ENCODE assay signal across 1 cellular context in the genomic region with DNA sequence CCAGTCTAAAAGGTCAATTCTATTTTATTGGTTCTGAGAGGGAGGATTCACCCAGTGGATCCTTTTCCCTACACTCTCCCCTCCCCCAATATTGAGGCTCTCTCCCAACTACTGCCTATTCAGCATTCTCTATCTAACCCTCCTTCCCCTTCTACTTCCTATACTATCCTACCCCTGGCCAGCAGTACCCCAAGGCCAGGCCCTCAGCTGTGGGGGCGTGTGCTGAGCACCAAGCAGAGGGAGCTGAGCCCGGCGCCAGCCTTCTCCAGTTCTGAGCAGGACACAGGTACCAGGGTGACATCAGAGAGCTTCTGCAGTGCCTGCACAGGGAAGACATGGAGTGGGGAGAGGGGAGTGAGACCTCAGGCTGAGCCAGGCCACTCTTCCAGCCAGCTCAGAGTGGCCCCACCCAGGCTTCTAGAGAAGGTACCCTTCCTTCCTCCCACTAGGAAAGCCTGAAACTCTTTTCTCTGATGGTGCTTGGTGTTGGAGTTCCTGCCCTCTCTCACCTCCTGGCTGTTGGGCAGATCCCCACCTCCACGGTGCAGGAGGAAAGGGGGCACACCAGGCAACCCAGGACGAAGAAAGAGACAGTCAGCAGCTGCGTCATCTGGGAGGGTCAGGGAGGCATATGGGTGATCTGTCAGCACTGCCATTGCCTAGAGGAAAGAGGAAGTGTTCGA.
TF ChIP-seq lines count a peak whose summit lies in the region.

No MANE protein-coding gene starts in this region.

TF ChIP-seq in K562, 482 proteins besides CTCF, POLR2A, EP300 and RAD21 (continued from another document and continues in another):
- TF ChIP-seq MEF2D (tag; conservative IDR thresholded peaks at IDR 0.05; ENCODE audit: low read depth) (no peak), MCM3 (IDR thresholded peaks at IDR 0.05) (no peak), NFRKB (IDR thresholded peaks at IDR 0.05; ENCODE audit: low read depth) (no peak), ZBED1 (IDR thresholded peaks at IDR 0.05) (peak; percentile 62; the same call in 1 of the 2 replicates), ZNF76 (CRISPR knock-in tag; IDR thresholded peaks at IDR 0.05; ENCODE audit: borderline replicate concordance) (no peak), ZNF239 (CRISPR knock-in tag; IDR thresholded peaks at IDR 0.05) (peak; percentile 2; the same call in 1 of the 2 replicates), ZBTB7A (IDR thresholded peaks at IDR 0.05; ENCODE audit: borderline replicate concordance, control insufficient read depth, low read depth, low read length) (peak; percentile 55; the same call in 1 of the 2 replicates), KLF1 (tag; IDR thresholded peaks at IDR 0.05) (no peak), ELF1 (tag; IDR thresholded peaks at IDR 0.05) (no peak), MYC (IDR thresholded peaks at IDR 0.05; ENCODE audit: low read depth, low read length) (no peak), MYC (CRISPR knock-in tag; IDR thresholded peaks at IDR 0.05; ENCODE audit: borderline replicate concordance, low read depth) (peak; percentile 66; the same call in 1 of the 2 replicates), RBFOX2 (IDR thresholded peaks at IDR 0.05; ENCODE audit: low read depth, low read length) (no peak), NR1H2 (CRISPR knock-in tag; IDR thresholded peaks at IDR 0.05) (no peak), ZNF184 (CRISPR knock-in tag; IDR thresholded peaks at IDR 0.05) (no peak), ZNF354B (CRISPR knock-in tag; IDR thresholded peaks at IDR 0.05) (no peak), YY1 (IDR thresholded peaks at IDR 0.05; ENCODE audit: borderline replicate concordance in 1 of 3, control insufficient read depth in 1 of 3, extremely low read depth in 1 of 3, insufficient read depth in 3 of 3, insufficient read length in 1 of 3, insufficient replicate concordance in 2 of 3, low read depth in 1 of 3, low read length in 2 of 3) (peak in 1 of 3 experiments; percentile 48), CHD4 (IDR thresholded peaks at IDR 0.05; ENCODE audit: insufficient read depth, insufficient replicate concordance, low read depth, low read length, poor library complexity, severe bottlenecking) (no peak), ZC3H11A (IDR thresholded peaks at IDR 0.05; ENCODE audit: low read depth, low read length) (no peak), ZNF764 (CRISPR knock-in tag; IDR thresholded peaks at IDR 0.05; ENCODE audit: low read depth) (0 out of 2 replicates have a peak, but pooled peaks have one; percentile 47), SMAD2 (IDR thresholded peaks at IDR 0.05; ENCODE audit: low read depth, low read length) (no peak)
- TF ChIP-seq, protein P1, sequence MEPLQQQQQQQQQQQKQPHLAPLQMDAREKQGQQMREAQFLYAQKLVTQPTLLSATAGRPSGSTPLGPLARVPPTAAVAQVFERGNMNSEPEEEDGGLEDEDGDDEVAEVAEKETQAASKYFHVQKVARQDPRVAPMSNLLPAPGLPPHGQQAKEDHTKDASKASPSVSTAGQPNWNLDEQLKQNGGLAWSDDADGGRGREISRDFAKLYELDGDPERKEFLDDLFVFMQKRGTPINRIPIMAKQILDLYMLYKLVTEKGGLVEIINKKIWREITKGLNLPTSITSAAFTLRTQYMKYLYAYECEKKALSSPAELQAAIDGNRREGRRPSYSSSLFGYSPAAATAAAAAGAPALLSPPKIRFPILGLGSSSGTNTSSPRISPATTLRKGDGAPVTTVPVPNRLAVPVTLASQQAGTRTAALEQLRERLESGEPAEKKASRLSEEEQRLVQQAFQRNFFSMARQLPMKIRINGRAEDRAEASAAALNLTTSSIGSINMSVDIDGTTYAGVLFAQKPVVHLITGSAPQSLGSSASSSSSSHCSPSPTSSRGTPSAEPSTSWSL (CRISPR knock-in tag; IDR thresholded peaks at IDR 0.05; ENCODE audit: borderline replicate concordance) = no peak
- TF ChIP-seq, protein P2, sequence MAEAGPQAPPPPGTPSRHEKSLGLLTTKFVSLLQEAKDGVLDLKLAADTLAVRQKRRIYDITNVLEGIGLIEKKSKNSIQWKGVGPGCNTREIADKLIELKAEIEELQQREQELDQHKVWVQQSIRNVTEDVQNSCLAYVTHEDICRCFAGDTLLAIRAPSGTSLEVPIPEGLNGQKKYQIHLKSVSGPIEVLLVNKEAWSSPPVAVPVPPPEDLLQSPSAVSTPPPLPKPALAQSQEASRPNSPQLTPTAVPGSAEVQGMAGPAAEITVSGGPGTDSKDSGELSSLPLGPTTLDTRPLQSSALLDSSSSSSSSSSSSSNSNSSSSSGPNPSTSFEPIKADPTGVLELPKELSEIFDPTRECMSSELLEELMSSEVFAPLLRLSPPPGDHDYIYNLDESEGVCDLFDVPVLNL (CRISPR knock-in tag; IDR thresholded peaks at IDR 0.05; ENCODE audit: low read depth) = 0 out of 2 replicates have a peak, but pooled peaks have one; percentile 40
- TF ChIP-seq, protein P3, sequence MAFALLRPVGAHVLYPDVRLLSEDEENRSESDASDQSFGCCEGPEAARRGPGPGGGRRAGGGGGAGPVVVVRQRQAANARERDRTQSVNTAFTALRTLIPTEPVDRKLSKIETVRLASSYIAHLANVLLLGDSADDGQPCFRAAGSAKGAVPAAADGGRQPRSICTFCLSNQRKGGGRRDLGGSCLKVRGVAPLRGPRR (CRISPR knock-in tag; IDR thresholded peaks at IDR 0.05) = no peak
- TF ChIP-seq, protein P4, sequence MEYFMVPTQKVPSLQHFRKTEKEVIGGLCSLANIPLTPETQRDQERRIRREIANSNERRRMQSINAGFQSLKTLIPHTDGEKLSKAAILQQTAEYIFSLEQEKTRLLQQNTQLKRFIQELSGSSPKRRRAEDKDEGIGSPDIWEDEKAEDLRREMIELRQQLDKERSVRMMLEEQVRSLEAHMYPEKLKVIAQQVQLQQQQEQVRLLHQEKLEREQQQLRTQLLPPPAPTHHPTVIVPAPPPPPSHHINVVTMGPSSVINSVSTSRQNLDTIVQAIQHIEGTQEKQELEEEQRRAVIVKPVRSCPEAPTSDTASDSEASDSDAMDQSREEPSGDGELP (CRISPR knock-in tag; IDR thresholded peaks at IDR 0.05; ENCODE audit: borderline replicate concordance) = no peak
- TF ChIP-seq, protein P5, sequence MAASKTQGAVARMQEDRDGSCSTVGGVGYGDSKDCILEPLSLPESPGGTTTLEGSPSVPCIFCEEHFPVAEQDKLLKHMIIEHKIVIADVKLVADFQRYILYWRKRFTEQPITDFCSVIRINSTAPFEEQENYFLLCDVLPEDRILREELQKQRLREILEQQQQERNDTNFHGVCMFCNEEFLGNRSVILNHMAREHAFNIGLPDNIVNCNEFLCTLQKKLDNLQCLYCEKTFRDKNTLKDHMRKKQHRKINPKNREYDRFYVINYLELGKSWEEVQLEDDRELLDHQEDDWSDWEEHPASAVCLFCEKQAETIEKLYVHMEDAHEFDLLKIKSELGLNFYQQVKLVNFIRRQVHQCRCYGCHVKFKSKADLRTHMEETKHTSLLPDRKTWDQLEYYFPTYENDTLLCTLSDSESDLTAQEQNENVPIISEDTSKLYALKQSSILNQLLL (CRISPR knock-in tag; IDR thresholded peaks at IDR 0.05; ENCODE audit: borderline replicate concordance) = no peak
- TF ChIP-seq, protein P6, sequence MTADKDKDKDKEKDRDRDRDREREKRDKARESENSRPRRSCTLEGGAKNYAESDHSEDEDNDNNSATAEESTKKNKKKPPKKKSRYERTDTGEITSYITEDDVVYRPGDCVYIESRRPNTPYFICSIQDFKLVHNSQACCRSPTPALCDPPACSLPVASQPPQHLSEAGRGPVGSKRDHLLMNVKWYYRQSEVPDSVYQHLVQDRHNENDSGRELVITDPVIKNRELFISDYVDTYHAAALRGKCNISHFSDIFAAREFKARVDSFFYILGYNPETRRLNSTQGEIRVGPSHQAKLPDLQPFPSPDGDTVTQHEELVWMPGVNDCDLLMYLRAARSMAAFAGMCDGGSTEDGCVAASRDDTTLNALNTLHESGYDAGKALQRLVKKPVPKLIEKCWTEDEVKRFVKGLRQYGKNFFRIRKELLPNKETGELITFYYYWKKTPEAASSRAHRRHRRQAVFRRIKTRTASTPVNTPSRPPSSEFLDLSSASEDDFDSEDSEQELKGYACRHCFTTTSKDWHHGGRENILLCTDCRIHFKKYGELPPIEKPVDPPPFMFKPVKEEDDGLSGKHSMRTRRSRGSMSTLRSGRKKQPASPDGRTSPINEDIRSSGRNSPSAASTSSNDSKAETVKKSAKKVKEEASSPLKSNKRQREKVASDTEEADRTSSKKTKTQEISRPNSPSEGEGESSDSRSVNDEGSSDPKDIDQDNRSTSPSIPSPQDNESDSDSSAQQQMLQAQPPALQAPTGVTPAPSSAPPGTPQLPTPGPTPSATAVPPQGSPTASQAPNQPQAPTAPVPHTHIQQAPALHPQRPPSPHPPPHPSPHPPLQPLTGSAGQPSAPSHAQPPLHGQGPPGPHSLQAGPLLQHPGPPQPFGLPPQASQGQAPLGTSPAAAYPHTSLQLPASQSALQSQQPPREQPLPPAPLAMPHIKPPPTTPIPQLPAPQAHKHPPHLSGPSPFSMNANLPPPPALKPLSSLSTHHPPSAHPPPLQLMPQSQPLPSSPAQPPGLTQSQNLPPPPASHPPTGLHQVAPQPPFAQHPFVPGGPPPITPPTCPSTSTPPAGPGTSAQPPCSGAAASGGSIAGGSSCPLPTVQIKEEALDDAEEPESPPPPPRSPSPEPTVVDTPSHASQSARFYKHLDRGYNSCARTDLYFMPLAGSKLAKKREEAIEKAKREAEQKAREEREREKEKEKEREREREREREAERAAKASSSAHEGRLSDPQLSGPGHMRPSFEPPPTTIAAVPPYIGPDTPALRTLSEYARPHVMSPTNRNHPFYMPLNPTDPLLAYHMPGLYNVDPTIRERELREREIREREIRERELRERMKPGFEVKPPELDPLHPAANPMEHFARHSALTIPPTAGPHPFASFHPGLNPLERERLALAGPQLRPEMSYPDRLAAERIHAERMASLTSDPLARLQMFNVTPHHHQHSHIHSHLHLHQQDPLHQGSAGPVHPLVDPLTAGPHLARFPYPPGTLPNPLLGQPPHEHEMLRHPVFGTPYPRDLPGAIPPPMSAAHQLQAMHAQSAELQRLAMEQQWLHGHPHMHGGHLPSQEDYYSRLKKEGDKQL (CRISPR knock-in tag; IDR thresholded peaks at IDR 0.05; ENCODE audit: borderline replicate concordance) = no peak
- TF ChIP-seq, protein P7, sequence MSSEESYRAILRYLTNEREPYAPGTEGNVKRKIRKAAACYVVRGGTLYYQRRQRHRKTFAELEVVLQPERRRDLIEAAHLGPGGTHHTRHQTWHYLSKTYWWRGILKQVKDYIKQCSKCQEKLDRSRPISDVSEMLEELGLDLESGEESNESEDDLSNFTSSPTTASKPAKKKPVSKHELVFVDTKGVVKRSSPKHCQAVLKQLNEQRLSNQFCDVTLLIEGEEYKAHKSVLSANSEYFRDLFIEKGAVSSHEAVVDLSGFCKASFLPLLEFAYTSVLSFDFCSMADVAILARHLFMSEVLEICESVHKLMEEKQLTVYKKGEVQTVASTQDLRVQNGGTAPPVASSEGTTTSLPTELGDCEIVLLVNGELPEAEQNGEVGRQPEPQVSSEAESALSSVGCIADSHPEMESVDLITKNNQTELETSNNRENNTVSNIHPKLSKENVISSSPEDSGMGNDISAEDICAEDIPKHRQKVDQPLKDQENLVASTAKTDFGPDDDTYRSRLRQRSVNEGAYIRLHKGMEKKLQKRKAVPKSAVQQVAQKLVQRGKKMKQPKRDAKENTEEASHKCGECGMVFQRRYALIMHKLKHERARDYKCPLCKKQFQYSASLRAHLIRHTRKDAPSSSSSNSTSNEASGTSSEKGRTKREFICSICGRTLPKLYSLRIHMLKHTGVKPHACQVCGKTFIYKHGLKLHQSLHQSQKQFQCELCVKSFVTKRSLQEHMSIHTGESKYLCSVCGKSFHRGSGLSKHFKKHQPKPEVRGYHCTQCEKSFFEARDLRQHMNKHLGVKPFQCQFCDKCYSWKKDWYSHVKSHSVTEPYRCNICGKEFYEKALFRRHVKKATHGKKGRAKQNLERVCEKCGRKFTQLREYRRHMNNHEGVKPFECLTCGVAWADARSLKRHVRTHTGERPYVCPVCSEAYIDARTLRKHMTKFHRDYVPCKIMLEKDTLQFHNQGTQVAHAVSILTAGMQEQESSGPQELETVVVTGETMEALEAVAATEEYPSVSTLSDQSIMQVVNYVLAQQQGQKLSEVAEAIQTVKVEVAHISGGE (CRISPR knock-in tag; IDR thresholded peaks at IDR 0.05) = no peak
- TF ChIP-seq, protein P8, sequence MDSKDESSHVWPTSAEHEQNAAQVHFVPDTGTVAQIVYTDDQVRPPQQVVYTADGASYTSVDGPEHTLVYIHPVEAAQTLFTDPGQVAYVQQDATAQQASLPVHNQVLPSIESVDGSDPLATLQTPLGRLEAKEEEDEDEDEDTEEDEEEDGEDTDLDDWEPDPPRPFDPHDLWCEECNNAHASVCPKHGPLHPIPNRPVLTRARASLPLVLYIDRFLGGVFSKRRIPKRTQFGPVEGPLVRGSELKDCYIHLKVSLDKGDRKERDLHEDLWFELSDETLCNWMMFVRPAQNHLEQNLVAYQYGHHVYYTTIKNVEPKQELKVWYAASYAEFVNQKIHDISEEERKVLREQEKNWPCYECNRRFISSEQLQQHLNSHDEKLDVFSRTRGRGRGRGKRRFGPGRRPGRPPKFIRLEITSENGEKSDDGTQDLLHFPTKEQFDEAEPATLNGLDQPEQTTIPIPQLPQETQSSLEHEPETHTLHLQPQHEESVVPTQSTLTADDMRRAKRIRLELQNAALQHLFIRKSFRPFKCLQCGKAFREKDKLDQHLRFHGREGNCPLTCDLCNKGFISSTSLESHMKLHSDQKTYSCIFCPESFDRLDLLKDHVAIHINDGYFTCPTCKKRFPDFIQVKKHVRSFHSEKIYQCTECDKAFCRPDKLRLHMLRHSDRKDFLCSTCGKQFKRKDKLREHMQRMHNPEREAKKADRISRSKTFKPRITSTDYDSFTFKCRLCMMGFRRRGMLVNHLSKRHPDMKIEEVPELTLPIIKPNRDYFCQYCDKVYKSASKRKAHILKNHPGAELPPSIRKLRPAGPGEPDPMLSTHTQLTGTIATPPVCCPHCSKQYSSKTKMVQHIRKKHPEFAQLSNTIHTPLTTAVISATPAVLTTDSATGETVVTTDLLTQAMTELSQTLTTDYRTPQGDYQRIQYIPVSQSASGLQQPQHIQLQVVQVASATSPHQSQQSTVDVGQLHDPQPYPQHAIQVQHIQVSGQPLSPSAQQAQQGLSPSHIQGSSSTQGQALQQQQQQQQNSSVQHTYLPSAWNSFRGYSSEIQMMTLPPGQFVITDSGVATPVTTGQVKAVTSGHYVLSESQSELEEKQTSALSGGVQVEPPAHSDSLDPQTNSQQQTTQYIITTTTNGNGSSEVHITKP (IDR thresholded peaks at IDR 0.05; ENCODE audit: partially characterized antibody) = no peak
- TF ChIP-seq, protein P9, sequence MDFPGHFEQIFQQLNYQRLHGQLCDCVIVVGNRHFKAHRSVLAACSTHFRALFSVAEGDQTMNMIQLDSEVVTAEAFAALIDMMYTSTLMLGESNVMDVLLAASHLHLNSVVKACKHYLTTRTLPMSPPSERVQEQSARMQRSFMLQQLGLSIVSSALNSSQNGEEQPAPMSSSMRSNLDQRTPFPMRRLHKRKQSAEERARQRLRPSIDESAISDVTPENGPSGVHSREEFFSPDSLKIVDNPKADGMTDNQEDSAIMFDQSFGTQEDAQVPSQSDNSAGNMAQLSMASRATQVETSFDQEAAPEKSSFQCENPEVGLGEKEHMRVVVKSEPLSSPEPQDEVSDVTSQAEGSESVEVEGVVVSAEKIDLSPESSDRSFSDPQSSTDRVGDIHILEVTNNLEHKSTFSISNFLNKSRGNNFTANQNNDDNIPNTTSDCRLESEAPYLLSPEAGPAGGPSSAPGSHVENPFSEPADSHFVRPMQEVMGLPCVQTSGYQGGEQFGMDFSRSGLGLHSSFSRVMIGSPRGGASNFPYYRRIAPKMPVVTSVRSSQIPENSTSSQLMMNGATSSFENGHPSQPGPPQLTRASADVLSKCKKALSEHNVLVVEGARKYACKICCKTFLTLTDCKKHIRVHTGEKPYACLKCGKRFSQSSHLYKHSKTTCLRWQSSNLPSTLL (IDR thresholded peaks at IDR 0.05) = peak; percentile 40; the same call in 1 of the 2 replicates
